In genomic region chr16:48997081-48997615, GRCh38 we compare ENCODE assay signal across 22 cellular contexts.
"Had no signal": no experiment of that assay in that cellular context is flagged by ENCODE, and none has a peak within 500 bp of the region (broad histone marks: within the 10 kb centered on the region; RNA-seq: fewer than 3 reads in every experiment).

No MANE protein-coding gene starts in this region.

- H3K27ac Mint-ChIP-seq: IgD-negative memory B cell had no signal

- H3K4me2 ChIP-seq: KMS-11, SK-N-SH had no signal

- H3K9me3 ChIP-seq: SK-N-SH had no signal

- H3K4me3 Mint-ChIP-seq: IgD-negative memory B cell had no signal

- H3K9ac ChIP-seq: KMS-11, SK-N-SH had no signal

- H3K36me3 Mint-ChIP-seq: IgD-negative memory B cell had no signal

- H3K27ac ChIP-seq: HL-60, KMS-11, RWPE1 had no signal

- H3K4me3 ChIP-seq: K562 had no signal

- ATAC-seq: K562, Panc1, PC-3 had no signal

- DNase-seq: Kasumi-1; MM.1S; NCI-H1092 treated with DMSO at 0.1 percent for 48 hours; NCI-H1436; NCI-H187; NCI-H2029; NCI-H2081 treated with DMSO at 0.1 percent for 48 hours; NCI-H2171; NCI-H226; NCI-H446; NCI-H510A; NCI-H774; NK-92 treated with Interleukin-12 subunit alpha and Interleukin-12 subunit beta, amount 100 ng/mL, for 24 hours; PC-3; SHP77; SK-N-SH had no signal
